Comparison of ENCODE assay signal across 8 cellular contexts in genomic region chr9:128683340-128684064, GRCh38. TPM values are rescaled to one million over a fixed set of nuclear protein-coding genes. Genes with fewer than 3 reads are reported as not detected.
A peak's percentile ranks its signal among the peaks of the same experiment; 100 is the strongest.
DNase-seq lines count a peak whose midpoint lies in the region; ATAC-seq and TF ChIP-seq lines count a peak whose summit lies in the region.

No MANE protein-coding gene starts in this region.

- H3K9me2 ChIP-seq in GM23248 (ENCODE audit: insufficient read depth): no peaks in the 10 kb centered on the region

- peak overlapping the region; percentile 92 to 98 (median 95) for H3K4me3 Mint-ChIP-seq in CD8-positive, alpha-beta memory T cell
- H3K4me3 Mint-ChIP-seq in stimulated activated naive CD8-positive, alpha-beta T cell treated with anti-CD3 and anti-CD28 coated beads, Interleukin-15, amount 100 ng/mL, for 72 hours: peak overlapping the region; percentile 95 to 99

- H3K4me1 ChIP-seq in CD8-positive, alpha-beta memory T cell (ENCODE audit: insufficient read depth, low read length): peaks cover 51% of the 10 kb centered on the region
- H3K4me1 ChIP-seq in GM23248 (ENCODE audit: insufficient read depth) (peaks cover 13% of the 10 kb centered on the region), right lobe of liver (peaks cover 0 to 25% (median 7%) of the 10 kb centered on the region in 4 donors)

- H3K27me3 Mint-ChIP-seq in CD8-positive, alpha-beta memory T cell: no peaks in the 10 kb centered on the region
- no peaks in the 10 kb centered on the region for H3K27me3 Mint-ChIP-seq in stimulated activated naive CD8-positive, alpha-beta T cell treated with anti-CD3 and anti-CD28 coated beads, Interleukin-15, amount 100 ng/mL, for 72 hours

- TF ChIP-seq POLR2A in right lobe of liver (IDR thresholded peaks at IDR 0.05): no peak

- peak overlapping the region; percentile 89 for H3K9ac ChIP-seq in GM23248

- H3K9me3 Mint-ChIP-seq in CD8-positive, alpha-beta memory T cell: no peaks in the 10 kb centered on the region
- no peaks in the 10 kb centered on the region for H3K9me3 Mint-ChIP-seq in stimulated activated naive CD8-positive, alpha-beta T cell treated with anti-CD3 and anti-CD28 coated beads, Interleukin-15, amount 100 ng/mL, for 72 hours

- peak overlapping the region; percentile 83 for H2AFZ ChIP-seq in GM23248

- H3K27me3 ChIP-seq in CD8-positive, alpha-beta memory T cell (ENCODE audit: insufficient read depth, low read length, poor library complexity, severe bottlenecking): no peaks in the 10 kb centered on the region
- H3K27me3 ChIP-seq in GM23248 (replicated peaks; ENCODE audit: insufficient read depth) (no peaks in the 10 kb centered on the region), right lobe of liver (no peaks in the 10 kb centered on the region)

- TF ChIP-seq CTCF in choroid plexus epithelial cell (conservative IDR thresholded peaks at IDR 0.05; ENCODE audit: low read depth, low read length) (no peak), right lobe of liver (IDR thresholded peaks at IDR 0.05) (no peak)

- peaks cover 10% of the 10 kb centered on the region for H3F3A ChIP-seq in GM23248 (ENCODE audit: insufficient read depth)

- 16 to 17% methylated on average over 21 of the region's 21 CpGs for whole genome bisulfite sequencing in GM23248 (ENCODE audit: low coverage in 1 of 2, low lambda C conversion rate in 2 of 2, missing lambda C conversion rate in 2 of 2), 2 experiments
- WGBS in right lobe of liver (ENCODE audit: insufficient coverage, low coverage, low lambda C conversion rate, missing lambda C conversion rate): 2% methylated on average over 17 of the region's 21 CpGs

- POLR2A ChIA-PET in CD8-positive, alpha-beta memory T cell (lab: Charles Lee): interaction anchor here (0.6 to 1.3 kb wide), 6 partner anchors 10 to 346 kb away, joined by 3 to 5 read pairs (median 4); partner anchors contain the start of gene ZDHHC12

- H3K36me3 ChIP-seq in CD8-positive, alpha-beta memory T cell (ENCODE audit: insufficient read depth, low read length): no peaks in the 10 kb centered on the region
- H3K36me3 ChIP-seq in GM23248 (ENCODE audit: low read depth) (no peaks in the 10 kb centered on the region), right lobe of liver (no peaks in the 10 kb centered on the region)

- H3K27ac ChIP-seq in CD8-positive, alpha-beta memory T cell (ENCODE audit: low read depth, low read length): peak overlapping the region; percentile 8
- H3K27ac ChIP-seq in GM23248 (peak overlapping the region; percentile 90), right lobe of liver (peak overlapping the region; percentile 85 to 89 (median 88))

- peaks cover 42 to 60% (median 53%) of the 10 kb centered on the region in 3 donors for H3K4me1 Mint-ChIP-seq in CD8-positive, alpha-beta memory T cell
- peaks cover 58% of the 10 kb centered on the region for H3K4me1 Mint-ChIP-seq in stimulated activated naive CD8-positive, alpha-beta T cell treated with anti-CD3 and anti-CD28 coated beads, Interleukin-15, amount 100 ng/mL, for 72 hours

- peaks cover 31% of the 10 kb centered on the region for H3K79me2 ChIP-seq in GM23248 (ENCODE audit: insufficient read depth)

- CTCF ChIA-PET in CD8-positive, alpha-beta memory T cell (lab: Charles Lee): interaction anchor here (1.2 kb wide), 1 partner anchor 19 kb away, joined by 3 read pairs; the partner anchor contains the start of gene PKN3

- peak overlapping the region; percentile 81 for H3K4me3 ChIP-seq in CD8-positive, alpha-beta memory T cell (ENCODE audit: low read length)
- H3K4me3 ChIP-seq in GM23248 (peak overlapping the region; percentile 90), choroid plexus epithelial cell (ENCODE audit: low read depth, low read length) (peak overlapping the region; percentile 84), right lobe of liver (peak overlapping the region; percentile 62 to 74 (median 70))

- intact Hi-C loops in right lobe of liver (cut with DNase I): no loop called here

- peak overlapping the region; percentile 93 to 99 (median 96) for H3K27ac Mint-ChIP-seq in CD8-positive, alpha-beta memory T cell
- peak overlapping the region; percentile 94 to 98 for H3K27ac Mint-ChIP-seq in stimulated activated naive CD8-positive, alpha-beta T cell treated with anti-CD3 and anti-CD28 coated beads, Interleukin-15, amount 100 ng/mL, for 72 hours

- H4K20me1 ChIP-seq in GM23248 (ENCODE audit: insufficient read depth): no peaks in the 10 kb centered on the region

- peak in 4 of 5 donors; percentile 12 to 27 (median 17) for DNase-seq in CD8-positive, alpha-beta memory T cell
- DNase-seq in GM23248 (peak; percentile 63), RKO (ENCODE audit: low spot score) (peak; percentile 79), choroid plexus epithelial cell (ENCODE audit: low read depth) (peak; percentile 86), right lobe of liver (peak; percentile 67 to 75 (median 71)), NCI-H446 treated with DMSO at 0.1 percent for 48 hours (lab: John Stamatoyannopoulos, UW) (no peak)
- peak; percentile 27 to 55 for DNase-seq in stimulated activated naive CD8-positive, alpha-beta T cell treated with anti-CD3 and anti-CD28 coated beads, Interleukin-15, amount 100 ng/mL, for 72 hours

- ATAC-seq in right lobe of liver (peak; percentile 49 to 61 (median 52)), HG02938 (IDR thresholded peaks at IDR 0.05; ENCODE audit: unreplicated experiment) (no peak)
- peak; percentile 50 for ATAC-seq in stimulated activated naive CD8-positive, alpha-beta T cell treated with anti-CD3 and anti-CD28 coated beads, Interleukin-15, amount 100 ng/mL, for 72 hours

- H3K4me2 ChIP-seq in GM23248 (ENCODE audit: unreplicated experiment): peak overlapping the region; percentile 97

- peaks cover 0 to 9% (median 0%) of the 10 kb centered on the region in 3 donors for H3K36me3 Mint-ChIP-seq in CD8-positive, alpha-beta memory T cell

- no peaks in the 10 kb centered on the region for H3K9me3 ChIP-seq in CD8-positive, alpha-beta memory T cell (ENCODE audit: low read length)
- no peaks in the 10 kb centered on the region for H3K9me3 ChIP-seq in GM23248 (ENCODE audit: low read depth)
- no peaks in the 10 kb centered on the region for H3K9me3 ChIP-seq in right lobe of liver

- in situ Hi-C loops in GM23248 (cut with MboI): no loop called here

RNA-seq across cellular contexts. Expression of gene SET, which starts 5.5 kb away (rescaled TPM):
- total RNA-seq in CD8-positive, alpha-beta memory T cell: 1,000 to 10,000 TPM in 1 of 2 experiments, 100 to 1,000 TPM in 1; 939 to 1,027 TPM
- 229 TPM for polyA plus RNA-seq in CD8-positive, alpha-beta memory T cell
- 263 and 283 TPM in 2 replicates for total RNA-seq in GM23248 (2014; rRNA removed; shearing (Covaris generic))
- polyA plus RNA-seq in GM23248 (2016; fragmentation: Nextera tagmentation; extraction: Ambion mirVana): 175 and 183 TPM in 2 replicates
- 100 to 1,000 TPM in 2 of 6 experiments, 10 to 100 TPM in 4; 57.4 to 110 (median 82.6) TPM for total RNA-seq in right lobe of liver

RNA-seq across cellular contexts. Expression of gene PKN3, which starts 18.8 kb away (rescaled TPM):
- total RNA-seq in CD8-positive, alpha-beta memory T cell: 1 to 10 TPM; 7.5 to 7.9 TPM
- polyA plus RNA-seq in CD8-positive, alpha-beta memory T cell: 1.4 TPM
- total RNA-seq in GM23248 (2014; rRNA removed; shearing (Covaris generic)): 0.89 and 2.1 TPM in 2 replicates
- polyA plus RNA-seq in GM23248 (2016; fragmentation: Nextera tagmentation; extraction: Ambion mirVana): 0.68 and 0.95 TPM in 2 replicates
- total RNA-seq in right lobe of liver: 1 to 10 TPM in 5 of 6 experiments, under 1 TPM in 1; 0.81 to 4.9 (median 2.4) TPM

RNA-seq across cellular contexts. Expression of gene DYNC2I2, which starts 26.9 kb away (rescaled TPM):
- 10 to 100 TPM; 67.7 to 68.6 TPM for total RNA-seq in CD8-positive, alpha-beta memory T cell
- 3.0 TPM for polyA plus RNA-seq in CD8-positive, alpha-beta memory T cell
- total RNA-seq in GM23248 (2014; rRNA removed; shearing (Covaris generic)): 64.5 and 93.1 TPM in 2 replicates
- 58.8 and 60.8 TPM in 2 replicates for polyA plus RNA-seq in GM23248 (2016; fragmentation: Nextera tagmentation; extraction: Ambion mirVana)
- total RNA-seq in right lobe of liver: 10 to 100 TPM; 11.8 to 23.9 (median 18.8) TPM

RNA-seq across cellular contexts. Expression of gene ZDHHC12, which starts 40.4 kb away (rescaled TPM):
- total RNA-seq in CD8-positive, alpha-beta memory T cell: 10 to 100 TPM; 76.1 to 82.0 TPM
- polyA plus RNA-seq in CD8-positive, alpha-beta memory T cell: 67.3 TPM
- 48.1 and 65.1 TPM in 2 replicates for total RNA-seq in GM23248 (2014; rRNA removed; shearing (Covaris generic))
- 41.6 and 44.0 TPM in 2 replicates for polyA plus RNA-seq in GM23248 (2016; fragmentation: Nextera tagmentation; extraction: Ambion mirVana)
- total RNA-seq in right lobe of liver: 10 to 100 TPM; 14.1 to 46.1 (median 22.7) TPM

Comparison
In these comparisons a context has a peak if more than half of its experiments do, and no peak if none do; other contexts are left out.
1. H3K27ac ChIP-seq: peak in every context shown above with its lines; median percentile 90 in GM23248; 88 in right lobe of liver; 8 in CD8-positive, alpha-beta memory T cell.